In the genomic region with DNA sequence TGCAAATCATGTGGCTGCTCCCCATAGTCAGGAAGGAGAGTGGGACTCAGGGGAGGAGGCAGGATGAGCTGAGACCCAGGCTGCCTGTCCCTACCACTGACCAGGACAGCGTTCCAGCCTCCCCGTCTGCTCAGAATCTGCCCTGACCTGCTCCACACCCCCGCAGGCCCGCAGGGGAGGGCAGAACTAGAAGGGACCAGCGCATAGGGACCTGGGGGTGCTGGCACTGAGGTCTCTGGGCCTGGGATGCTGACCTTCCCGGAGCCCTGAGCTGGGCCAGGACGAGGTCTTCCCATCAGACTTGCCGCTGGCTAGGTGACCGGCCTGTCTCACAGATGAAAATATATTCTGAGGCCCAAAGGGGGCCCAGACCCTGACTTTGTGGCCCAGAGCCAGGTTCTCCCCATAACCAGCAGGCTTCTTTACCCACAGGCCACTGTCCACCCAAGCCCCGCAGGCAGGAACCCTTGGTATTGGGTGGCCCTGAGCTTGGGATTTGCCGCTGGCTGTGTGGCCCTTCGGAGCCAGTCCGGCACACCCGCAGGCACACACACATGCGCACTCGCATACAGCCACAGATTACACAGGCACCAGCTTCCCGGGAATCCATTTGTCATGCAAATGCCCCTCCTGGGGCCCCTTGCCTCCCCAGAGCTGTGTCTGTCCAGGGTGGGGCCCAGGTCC, we compare ENCODE assay signal across 1 cellular context.
TF ChIP-seq lines count a peak whose summit lies in the region.

No MANE protein-coding gene starts in this region.

TF ChIP-seq in HepG2, 621 proteins besides CTCF, POLR2A, EP300 and RAD21 (continues in another document):
- TF ChIP-seq NFYB (CRISPR knock-in tag; IDR thresholded peaks at IDR 0.05) (no peak), PHF5A (CRISPR knock-in tag; IDR thresholded peaks at IDR 0.05; ENCODE audit: low read depth, unreplicated experiment) (peak; percentile 68), KLF16 (CRISPR knock-in tag; IDR thresholded peaks at IDR 0.05) (0 out of 4 replicates have a peak, but pooled peaks of 1 of the 2 experiments have one; percentile 30), KMT2B (CRISPR knock-in tag; IDR thresholded peaks at IDR 0.05) (peak; percentile 33; the same call in 1 of the 2 replicates), SMAD1 (CRISPR knock-in tag; IDR thresholded peaks at IDR 0.05; ENCODE audit: borderline replicate concordance, low read depth) (0 out of 2 replicates have a peak, but pooled peaks have one; percentile 43), ARNT2 (CRISPR knock-in tag; IDR thresholded peaks at IDR 0.05; ENCODE audit: low read depth) (0 out of 2 replicates have a peak, but pooled peaks have one; percentile 29), ZNF33A (CRISPR knock-in tag; IDR thresholded peaks at IDR 0.05; ENCODE audit: borderline replicate concordance) (peak; percentile 28; the same call in 1 of the 2 replicates), CREM (IDR thresholded peaks at IDR 0.05) (no peak), CREM (CRISPR knock-in tag; IDR thresholded peaks at IDR 0.05) (no peak), MBNL3 (CRISPR knock-in tag; conservative IDR thresholded peaks at IDR 0.05) (no peak), RXRA (CRISPR knock-in tag; IDR thresholded peaks at IDR 0.05) (no peak), ZFX (CRISPR knock-in tag; IDR thresholded peaks at IDR 0.05; ENCODE audit: low read depth) (peak; percentile 57), ESRRA (CRISPR knock-in tag; IDR thresholded peaks at IDR 0.05; ENCODE audit: low read depth) (no peak), ZNF232 (CRISPR knock-in tag; IDR thresholded peaks at IDR 0.05; ENCODE audit: borderline replicate concordance) (peak; percentile 17; the same call in 1 of the 2 replicates), KLF11 (CRISPR knock-in tag; IDR thresholded peaks at IDR 0.05) (peak; percentile 40; the same call in 1 of the 2 replicates), ZFP82 (CRISPR knock-in tag; IDR thresholded peaks at IDR 0.05; ENCODE audit: borderline replicate concordance) (peak; percentile 58; the same call in 1 of the 2 replicates), ELF1 (CRISPR knock-in tag; IDR thresholded peaks at IDR 0.05) (0 out of 2 replicates have a peak, but pooled peaks have one; percentile 31), NFE2L2 (IDR thresholded peaks at IDR 0.05; ENCODE audit: low read length) (no peak), TEAD2 (CRISPR knock-in tag; IDR thresholded peaks at IDR 0.05) (no peak), TAF15 (IDR thresholded peaks at IDR 0.05; ENCODE audit: low read depth, low read length, poor library complexity, severe bottlenecking) (no peak), FOXA3 (CRISPR knock-in tag; IDR thresholded peaks at IDR 0.05) (peak; percentile 22; the same call in 1 of the 2 replicates), SRY (CRISPR knock-in tag; IDR thresholded peaks at IDR 0.05) (no peak)
- TF ChIP-seq, protein P1, sequence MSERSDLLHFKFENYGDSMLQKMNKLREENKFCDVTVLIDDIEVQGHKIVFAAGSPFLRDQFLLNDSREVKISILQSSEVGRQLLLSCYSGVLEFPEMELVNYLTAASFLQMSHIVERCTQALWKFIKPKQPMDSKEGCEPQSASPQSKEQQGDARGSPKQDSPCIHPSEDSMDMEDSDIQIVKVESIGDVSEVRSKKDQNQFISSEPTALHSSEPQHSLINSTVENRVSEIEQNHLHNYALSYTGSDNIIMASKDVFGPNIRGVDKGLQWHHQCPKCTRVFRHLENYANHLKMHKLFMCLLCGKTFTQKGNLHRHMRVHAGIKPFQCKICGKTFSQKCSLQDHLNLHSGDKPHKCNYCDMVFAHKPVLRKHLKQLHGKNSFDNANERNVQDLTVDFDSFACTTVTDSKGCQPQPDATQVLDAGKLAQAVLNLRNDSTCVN (CRISPR knock-in tag; IDR thresholded peaks at IDR 0.05; ENCODE audit: borderline replicate concordance) = 0 out of 2 replicates have a peak, but pooled peaks have one; percentile 12
- TF ChIP-seq, protein P2, sequence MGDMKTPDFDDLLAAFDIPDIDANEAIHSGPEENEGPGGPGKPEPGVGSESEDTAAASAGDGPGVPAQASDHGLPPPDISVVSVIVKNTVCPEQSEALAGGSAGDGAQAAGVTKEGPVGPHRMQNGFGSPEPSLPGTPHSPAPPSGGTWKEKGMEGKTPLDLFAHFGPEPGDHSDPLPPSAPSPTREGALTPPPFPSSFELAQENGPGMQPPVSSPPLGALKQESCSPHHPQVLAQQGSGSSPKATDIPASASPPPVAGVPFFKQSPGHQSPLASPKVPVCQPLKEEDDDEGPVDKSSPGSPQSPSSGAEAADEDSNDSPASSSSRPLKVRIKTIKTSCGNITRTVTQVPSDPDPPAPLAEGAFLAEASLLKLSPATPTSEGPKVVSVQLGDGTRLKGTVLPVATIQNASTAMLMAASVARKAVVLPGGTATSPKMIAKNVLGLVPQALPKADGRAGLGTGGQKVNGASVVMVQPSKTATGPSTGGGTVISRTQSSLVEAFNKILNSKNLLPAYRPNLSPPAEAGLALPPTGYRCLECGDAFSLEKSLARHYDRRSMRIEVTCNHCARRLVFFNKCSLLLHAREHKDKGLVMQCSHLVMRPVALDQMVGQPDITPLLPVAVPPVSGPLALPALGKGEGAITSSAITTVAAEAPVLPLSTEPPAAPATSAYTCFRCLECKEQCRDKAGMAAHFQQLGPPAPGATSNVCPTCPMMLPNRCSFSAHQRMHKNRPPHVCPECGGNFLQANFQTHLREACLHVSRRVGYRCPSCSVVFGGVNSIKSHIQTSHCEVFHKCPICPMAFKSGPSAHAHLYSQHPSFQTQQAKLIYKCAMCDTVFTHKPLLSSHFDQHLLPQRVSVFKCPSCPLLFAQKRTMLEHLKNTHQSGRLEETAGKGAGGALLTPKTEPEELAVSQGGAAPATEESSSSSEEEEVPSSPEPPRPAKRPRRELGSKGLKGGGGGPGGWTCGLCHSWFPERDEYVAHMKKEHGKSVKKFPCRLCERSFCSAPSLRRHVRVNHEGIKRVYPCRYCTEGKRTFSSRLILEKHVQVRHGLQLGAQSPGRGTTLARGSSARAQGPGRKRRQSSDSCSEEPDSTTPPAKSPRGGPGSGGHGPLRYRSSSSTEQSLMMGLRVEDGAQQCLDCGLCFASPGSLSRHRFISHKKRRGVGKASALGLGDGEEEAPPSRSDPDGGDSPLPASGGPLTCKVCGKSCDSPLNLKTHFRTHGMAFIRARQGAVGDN (CRISPR knock-in tag; IDR thresholded peaks at IDR 0.05) = peak; percentile 79
- TF ChIP-seq, protein P3, sequence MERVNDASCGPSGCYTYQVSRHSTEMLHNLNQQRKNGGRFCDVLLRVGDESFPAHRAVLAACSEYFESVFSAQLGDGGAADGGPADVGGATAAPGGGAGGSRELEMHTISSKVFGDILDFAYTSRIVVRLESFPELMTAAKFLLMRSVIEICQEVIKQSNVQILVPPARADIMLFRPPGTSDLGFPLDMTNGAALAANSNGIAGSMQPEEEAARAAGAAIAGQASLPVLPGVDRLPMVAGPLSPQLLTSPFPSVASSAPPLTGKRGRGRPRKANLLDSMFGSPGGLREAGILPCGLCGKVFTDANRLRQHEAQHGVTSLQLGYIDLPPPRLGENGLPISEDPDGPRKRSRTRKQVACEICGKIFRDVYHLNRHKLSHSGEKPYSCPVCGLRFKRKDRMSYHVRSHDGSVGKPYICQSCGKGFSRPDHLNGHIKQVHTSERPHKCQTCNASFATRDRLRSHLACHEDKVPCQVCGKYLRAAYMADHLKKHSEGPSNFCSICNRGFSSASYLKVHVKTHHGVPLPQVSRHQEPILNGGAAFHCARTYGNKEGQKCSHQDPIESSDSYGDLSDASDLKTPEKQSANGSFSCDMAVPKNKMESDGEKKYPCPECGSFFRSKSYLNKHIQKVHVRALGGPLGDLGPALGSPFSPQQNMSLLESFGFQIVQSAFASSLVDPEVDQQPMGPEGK (CRISPR knock-in tag; IDR thresholded peaks at IDR 0.05) = peak; percentile 77
- TF ChIP-seq, protein P4, sequence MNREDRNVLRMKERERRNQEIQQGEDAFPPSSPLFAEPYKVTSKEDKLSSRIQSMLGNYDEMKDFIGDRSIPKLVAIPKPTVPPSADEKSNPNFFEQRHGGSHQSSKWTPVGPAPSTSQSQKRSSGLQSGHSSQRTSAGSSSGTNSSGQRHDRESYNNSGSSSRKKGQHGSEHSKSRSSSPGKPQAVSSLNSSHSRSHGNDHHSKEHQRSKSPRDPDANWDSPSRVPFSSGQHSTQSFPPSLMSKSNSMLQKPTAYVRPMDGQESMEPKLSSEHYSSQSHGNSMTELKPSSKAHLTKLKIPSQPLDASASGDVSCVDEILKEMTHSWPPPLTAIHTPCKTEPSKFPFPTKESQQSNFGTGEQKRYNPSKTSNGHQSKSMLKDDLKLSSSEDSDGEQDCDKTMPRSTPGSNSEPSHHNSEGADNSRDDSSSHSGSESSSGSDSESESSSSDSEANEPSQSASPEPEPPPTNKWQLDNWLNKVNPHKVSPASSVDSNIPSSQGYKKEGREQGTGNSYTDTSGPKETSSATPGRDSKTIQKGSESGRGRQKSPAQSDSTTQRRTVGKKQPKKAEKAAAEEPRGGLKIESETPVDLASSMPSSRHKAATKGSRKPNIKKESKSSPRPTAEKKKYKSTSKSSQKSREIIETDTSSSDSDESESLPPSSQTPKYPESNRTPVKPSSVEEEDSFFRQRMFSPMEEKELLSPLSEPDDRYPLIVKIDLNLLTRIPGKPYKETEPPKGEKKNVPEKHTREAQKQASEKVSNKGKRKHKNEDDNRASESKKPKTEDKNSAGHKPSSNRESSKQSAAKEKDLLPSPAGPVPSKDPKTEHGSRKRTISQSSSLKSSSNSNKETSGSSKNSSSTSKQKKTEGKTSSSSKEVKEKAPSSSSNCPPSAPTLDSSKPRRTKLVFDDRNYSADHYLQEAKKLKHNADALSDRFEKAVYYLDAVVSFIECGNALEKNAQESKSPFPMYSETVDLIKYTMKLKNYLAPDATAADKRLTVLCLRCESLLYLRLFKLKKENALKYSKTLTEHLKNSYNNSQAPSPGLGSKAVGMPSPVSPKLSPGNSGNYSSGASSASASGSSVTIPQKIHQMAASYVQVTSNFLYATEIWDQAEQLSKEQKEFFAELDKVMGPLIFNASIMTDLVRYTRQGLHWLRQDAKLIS (CRISPR knock-in tag; IDR thresholded peaks at IDR 0.05) = 0 out of 2 replicates have a peak, but pooled peaks have one; percentile 1
- TF ChIP-seq, protein P5, sequence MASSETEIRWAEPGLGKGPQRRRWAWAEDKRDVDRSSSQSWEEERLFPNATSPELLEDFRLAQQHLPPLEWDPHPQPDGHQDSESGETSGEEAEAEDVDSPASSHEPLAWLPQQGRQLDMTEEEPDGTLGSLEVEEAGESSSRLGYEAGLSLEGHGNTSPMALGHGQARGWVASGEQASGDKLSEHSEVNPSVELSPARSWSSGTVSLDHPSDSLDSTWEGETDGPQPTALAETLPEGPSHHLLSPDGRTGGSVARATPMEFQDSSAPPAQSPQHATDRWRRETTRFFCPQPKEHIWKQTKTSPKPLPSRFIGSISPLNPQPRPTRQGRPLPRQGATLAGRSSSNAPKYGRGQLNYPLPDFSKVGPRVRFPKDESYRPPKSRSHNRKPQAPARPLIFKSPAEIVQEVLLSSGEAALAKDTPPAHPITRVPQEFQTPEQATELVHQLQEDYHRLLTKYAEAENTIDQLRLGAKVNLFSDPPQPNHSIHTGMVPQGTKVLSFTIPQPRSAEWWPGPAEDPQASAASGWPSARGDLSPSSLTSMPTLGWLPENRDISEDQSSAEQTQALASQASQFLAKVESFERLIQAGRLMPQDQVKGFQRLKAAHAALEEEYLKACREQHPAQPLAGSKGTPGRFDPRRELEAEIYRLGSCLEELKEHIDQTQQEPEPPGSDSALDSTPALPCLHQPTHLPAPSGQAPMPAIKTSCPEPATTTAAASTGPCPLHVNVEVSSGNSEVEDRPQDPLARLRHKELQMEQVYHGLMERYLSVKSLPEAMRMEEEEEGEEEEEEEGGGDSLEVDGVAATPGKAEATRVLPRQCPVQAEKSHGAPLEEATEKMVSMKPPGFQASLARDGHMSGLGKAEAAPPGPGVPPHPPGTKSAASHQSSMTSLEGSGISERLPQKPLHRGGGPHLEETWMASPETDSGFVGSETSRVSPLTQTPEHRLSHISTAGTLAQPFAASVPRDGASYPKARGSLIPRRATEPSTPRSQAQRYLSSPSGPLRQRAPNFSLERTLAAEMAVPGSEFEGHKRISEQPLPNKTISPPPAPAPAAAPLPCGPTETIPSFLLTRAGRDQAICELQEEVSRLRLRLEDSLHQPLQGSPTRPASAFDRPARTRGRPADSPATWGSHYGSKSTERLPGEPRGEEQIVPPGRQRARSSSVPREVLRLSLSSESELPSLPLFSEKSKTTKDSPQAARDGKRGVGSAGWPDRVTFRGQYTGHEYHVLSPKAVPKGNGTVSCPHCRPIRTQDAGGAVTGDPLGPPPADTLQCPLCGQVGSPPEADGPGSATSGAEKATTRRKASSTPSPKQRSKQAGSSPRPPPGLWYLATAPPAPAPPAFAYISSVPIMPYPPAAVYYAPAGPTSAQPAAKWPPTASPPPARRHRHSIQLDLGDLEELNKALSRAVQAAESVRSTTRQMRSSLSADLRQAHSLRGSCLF (CRISPR knock-in tag; IDR thresholded peaks at IDR 0.05; ENCODE audit: borderline replicate concordance) = no peak
- TF ChIP-seq, protein P6, sequence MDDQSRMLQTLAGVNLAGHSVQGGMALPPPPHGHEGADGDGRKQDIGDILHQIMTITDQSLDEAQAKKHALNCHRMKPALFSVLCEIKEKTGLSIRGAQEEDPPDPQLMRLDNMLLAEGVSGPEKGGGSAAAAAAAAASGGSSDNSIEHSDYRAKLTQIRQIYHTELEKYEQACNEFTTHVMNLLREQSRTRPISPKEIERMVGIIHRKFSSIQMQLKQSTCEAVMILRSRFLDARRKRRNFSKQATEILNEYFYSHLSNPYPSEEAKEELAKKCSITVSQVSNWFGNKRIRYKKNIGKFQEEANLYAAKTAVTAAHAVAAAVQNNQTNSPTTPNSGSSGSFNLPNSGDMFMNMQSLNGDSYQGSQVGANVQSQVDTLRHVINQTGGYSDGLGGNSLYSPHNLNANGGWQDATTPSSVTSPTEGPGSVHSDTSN (CRISPR knock-in tag; IDR thresholded peaks at IDR 0.05; ENCODE audit: borderline replicate concordance) = no peak
- TF ChIP-seq, protein P7, sequence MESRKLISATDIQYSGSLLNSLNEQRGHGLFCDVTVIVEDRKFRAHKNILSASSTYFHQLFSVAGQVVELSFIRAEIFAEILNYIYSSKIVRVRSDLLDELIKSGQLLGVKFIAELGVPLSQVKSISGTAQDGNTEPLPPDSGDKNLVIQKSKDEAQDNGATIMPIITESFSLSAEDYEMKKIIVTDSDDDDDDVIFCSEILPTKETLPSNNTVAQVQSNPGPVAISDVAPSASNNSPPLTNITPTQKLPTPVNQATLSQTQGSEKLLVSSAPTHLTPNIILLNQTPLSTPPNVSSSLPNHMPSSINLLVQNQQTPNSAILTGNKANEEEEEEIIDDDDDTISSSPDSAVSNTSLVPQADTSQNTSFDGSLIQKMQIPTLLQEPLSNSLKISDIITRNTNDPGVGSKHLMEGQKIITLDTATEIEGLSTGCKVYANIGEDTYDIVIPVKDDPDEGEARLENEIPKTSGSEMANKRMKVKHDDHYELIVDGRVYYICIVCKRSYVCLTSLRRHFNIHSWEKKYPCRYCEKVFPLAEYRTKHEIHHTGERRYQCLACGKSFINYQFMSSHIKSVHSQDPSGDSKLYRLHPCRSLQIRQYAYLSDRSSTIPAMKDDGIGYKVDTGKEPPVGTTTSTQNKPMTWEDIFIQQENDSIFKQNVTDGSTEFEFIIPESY (CRISPR knock-in tag; IDR thresholded peaks at IDR 0.05) = no peak
- TF ChIP-seq, protein P8, sequence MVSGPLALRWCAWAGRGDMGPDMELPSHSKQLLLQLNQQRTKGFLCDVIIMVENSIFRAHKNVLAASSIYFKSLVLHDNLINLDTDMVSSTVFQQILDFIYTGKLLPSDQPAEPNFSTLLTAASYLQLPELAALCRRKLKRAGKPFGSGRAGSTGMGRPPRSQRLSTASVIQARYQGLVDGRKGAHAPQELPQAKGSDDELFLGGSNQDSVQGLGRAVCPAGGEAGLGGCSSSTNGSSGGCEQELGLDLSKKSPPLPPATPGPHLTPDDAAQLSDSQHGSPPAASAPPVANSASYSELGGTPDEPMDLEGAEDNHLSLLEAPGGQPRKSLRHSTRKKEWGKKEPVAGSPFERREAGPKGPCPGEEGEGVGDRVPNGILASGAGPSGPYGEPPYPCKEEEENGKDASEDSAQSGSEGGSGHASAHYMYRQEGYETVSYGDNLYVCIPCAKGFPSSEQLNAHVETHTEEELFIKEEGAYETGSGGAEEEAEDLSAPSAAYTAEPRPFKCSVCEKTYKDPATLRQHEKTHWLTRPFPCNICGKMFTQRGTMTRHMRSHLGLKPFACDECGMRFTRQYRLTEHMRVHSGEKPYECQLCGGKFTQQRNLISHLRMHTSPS (CRISPR knock-in tag; IDR thresholded peaks at IDR 0.05; ENCODE audit: low read depth) = 0 out of 2 replicates have a peak, but pooled peaks have one; percentile 52
